11 cellular contexts compared by ENCODE assay signal in the genomic region with DNA sequence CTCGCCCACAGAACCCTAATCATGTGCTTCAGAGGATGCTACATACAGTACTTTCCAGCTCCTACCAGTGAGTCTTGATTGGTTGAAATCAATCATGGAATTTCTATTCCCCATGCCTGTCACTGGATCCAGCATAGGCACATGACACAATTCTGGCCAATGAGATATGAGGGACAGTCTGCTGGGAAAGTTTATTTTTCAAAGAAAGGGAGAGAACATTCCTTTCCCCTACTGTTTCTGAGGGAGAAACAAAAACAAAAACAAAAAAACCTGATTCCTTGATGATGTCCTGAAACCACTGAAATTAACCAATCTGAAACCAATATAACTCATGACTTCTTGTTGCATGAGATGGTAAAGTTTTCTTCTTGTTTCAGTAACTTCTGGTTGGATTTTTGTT. TPM values are rescaled to one million over a fixed set of nuclear protein-coding genes. Genes with fewer than 3 reads are reported as not detected.
DNase-seq lines count a peak whose midpoint lies in the region; ATAC-seq, FAIRE-seq and TF ChIP-seq lines count a peak whose summit lies in the region.
"Had no signal": no experiment of that assay in that cellular context is flagged by ENCODE, and none has a peak within 500 bp of the region (broad histone marks: within the 10 kb centered on the region; RNA-seq: fewer than 3 reads in every experiment).

No MANE protein-coding gene starts in this region.

- H3K4me3 ChIP-seq in endodermal cell (ENCODE audit: low read length), result no peak overlapping the region

- peaks cover 24% of the 10 kb centered on the region for H3K4me1 Mint-ChIP-seq in activated T-helper 17 cell treated with anti-CD3 and anti-CD28 coated beads, Interleukin-2, amount 50 U/mL, for 72 hours
- H3K4me1 Mint-ChIP-seq in endodermal cell, result peaks cover 19% of the 10 kb centered on the region
- H3K4me1 Mint-ChIP-seq in effector memory CD8-positive, alpha-beta T cell (ENCODE audit: low read depth in 2 of 2), result peaks cover 13 to 14% of the 10 kb centered on the region in 2 donors

- no peaks in the 10 kb centered on the region for H3K4me1 ChIP-seq in endodermal cell (ENCODE audit: control insufficient read depth, insufficient read depth, low read length)

- no peak overlapping the region for H3K27ac ChIP-seq in endodermal cell (ENCODE audit: low read depth, low read length)

- H3K9me3 Mint-ChIP-seq in activated T-helper 17 cell treated with anti-CD3 and anti-CD28 coated beads, Interleukin-2, amount 50 U/mL, for 72 hours, result no peaks in the 10 kb centered on the region
- no peaks in the 10 kb centered on the region for H3K9me3 Mint-ChIP-seq in endodermal cell
- no peaks in the 10 kb centered on the region for H3K9me3 Mint-ChIP-seq in effector memory CD8-positive, alpha-beta T cell
- H3K9me3 Mint-ChIP-seq: IgD-negative memory B cell had no signal

- no peak overlapping the region for H3K9ac ChIP-seq in endodermal cell (ENCODE audit: extremely low read depth, low read length, poor library complexity, severe bottlenecking)

- H3K9me3 ChIP-seq in endodermal cell (ENCODE audit: control insufficient read depth, low read length), result no peaks in the 10 kb centered on the region

- H3K36me3 ChIP-seq in endodermal cell (ENCODE audit: control insufficient read depth, insufficient read depth, low read length), result no peaks in the 10 kb centered on the region

- H3K27me3 ChIP-seq in endodermal cell (ENCODE audit: control insufficient read depth, insufficient read depth, low read length, poor library complexity, severe bottlenecking), result peaks cover 11% of the 10 kb centered on the region

- H3K36me3 Mint-ChIP-seq in activated T-helper 17 cell treated with anti-CD3 and anti-CD28 coated beads, Interleukin-2, amount 50 U/mL, for 72 hours (ENCODE audit: low read depth), result no peaks in the 10 kb centered on the region
- no peaks in the 10 kb centered on the region for H3K36me3 Mint-ChIP-seq in endodermal cell (ENCODE audit: low read depth)
- H3K36me3 Mint-ChIP-seq in effector memory CD8-positive, alpha-beta T cell (ENCODE audit: insufficient read depth), result peaks cover 6% of the 10 kb centered on the region
- H3K36me3 Mint-ChIP-seq: IgD-negative memory B cell had no signal

- H3K27me3 Mint-ChIP-seq in activated T-helper 17 cell treated with anti-CD3 and anti-CD28 coated beads, Interleukin-2, amount 50 U/mL, for 72 hours, result peaks cover 14% of the 10 kb centered on the region
- H3K27me3 Mint-ChIP-seq in endodermal cell (ENCODE audit: insufficient read depth), result peaks cover 20% of the 10 kb centered on the region
- peaks cover 8 to 9% of the 10 kb centered on the region in 2 donors for H3K27me3 Mint-ChIP-seq in effector memory CD8-positive, alpha-beta T cell

- 95% methylated on average over 1 of the region's 1 CpG; no CpG with 5 or more reads in 1 of the 2 experiments for WGBS in endodermal cell (ENCODE audit: insufficient coverage in 1 of 2, insufficient read length in 1 of 2), 2 experiments

- no peak for FAIRE-seq in H54 (lab: Jason Lieb, UNC)

- no peak for TF ChIP-seq CTCF in endodermal cell (conservative IDR thresholded peaks at IDR 0.05)

- ATAC-seq in activated T-helper 17 cell treated with anti-CD3 and anti-CD28 coated beads, Interleukin-2, amount 50 U/mL, for 72 hours (replicated peaks), result peak; percentile 28
- no peak for ATAC-seq in effector memory CD8-positive, alpha-beta T cell (replicated peaks)

- peak overlapping the region; percentile 19 for H3K4me3 Mint-ChIP-seq in activated T-helper 17 cell treated with anti-CD3 and anti-CD28 coated beads, Interleukin-2, amount 50 U/mL, for 72 hours
- no peak overlapping the region for H3K4me3 Mint-ChIP-seq in endodermal cell
- H3K4me3 Mint-ChIP-seq in effector memory CD8-positive, alpha-beta T cell, result no peak overlapping the region

- DNase-seq in AG20443 (ENCODE audit: low spot score) (peak; percentile 52), H54 (ENCODE audit: insufficient read length, low spot score) (peak; percentile 22), hepatic stellate cell (ENCODE audit: low spot score) (peak; percentile 67), endodermal cell (no peak), NCI-H2107 (lab: John Stamatoyannopoulos, UW) (no peak), DMS79 (lab: John Stamatoyannopoulos, UW) (no peak)
- DNase-seq in effector memory CD8-positive, alpha-beta T cell, result no peak
- DNase-seq: effector memory CD4-positive, alpha-beta T cell; NCI-H524 treated with DMSO at 0.1 percent for 48 hours had no signal

- TF ChIP-seq POLR2A in H54 (IDR thresholded peaks at IDR 0.05; ENCODE audit: low read depth, low read length), result no peak

- peak overlapping the region; percentile 37 for H3K27ac Mint-ChIP-seq in activated T-helper 17 cell treated with anti-CD3 and anti-CD28 coated beads, Interleukin-2, amount 50 U/mL, for 72 hours
- H3K27ac Mint-ChIP-seq in endodermal cell, result no peak overlapping the region
- no peak overlapping the region for H3K27ac Mint-ChIP-seq in effector memory CD8-positive, alpha-beta T cell
- H3K27ac Mint-ChIP-seq: IgD-negative memory B cell had no signal

RNA-seq across cellular contexts. Expression of gene RCN1, which starts 3.3 kb away (rescaled TPM):
- total RNA-seq in activated T-helper 17 cell treated with anti-CD3 and anti-CD28 coated beads, Interleukin-2, amount 50 U/mL, for 72 hours, result 10 to 100 TPM; 13.8 to 30.3 TPM
- total RNA-seq in endodermal cell, result 100 to 1,000 TPM in 1 of 2 donors, 10 to 100 TPM in 1; 99.5 to 136 TPM
- polyA plus RNA-seq in endodermal cell (2013, experiment 1 of 2), result 204 TPM
- polyA plus RNA-seq in endodermal cell (2013, experiment 2 of 2), result 183 TPM

Comparison
In these comparisons a context has a peak if more than half of its experiments do, and no peak if none do; other contexts are left out.
1. DNase-seq: peak in AG20443 (single experiment), H54 (single experiment) and hepatic stellate cell (single experiment); none in endodermal cell (single experiment), effector memory CD8-positive, alpha-beta T cell (0 of 3), NCI-H2107 (single experiment) and DMS79 (single experiment).